Comparison of ENCODE assay signal across 16 cellular contexts in genomic region chrY:12526372-12527063, GRCh38.
"Had no signal": no experiment of that assay in that cellular context is flagged by ENCODE, and none has a peak within 500 bp of the region (broad histone marks: within the 10 kb centered on the region; RNA-seq: fewer than 3 reads in every experiment).

No MANE protein-coding gene starts in this region.

- H3K9me3 ChIP-seq: heart left ventricle, left ventricle myocardium inferior, thyroid gland, upper lobe of right lung had no signal

- H3K27ac ChIP-seq: heart left ventricle, left ventricle myocardium inferior, thyroid gland, upper lobe of right lung had no signal

- H3K4me3 ChIP-seq: heart left ventricle, left ventricle myocardium inferior, thyroid gland, upper lobe of right lung had no signal

- ATAC-seq: heart left ventricle, natural killer cell, T-helper 17 cell, upper lobe of right lung had no signal

- H3K36me3 ChIP-seq: heart left ventricle, left ventricle myocardium inferior, thyroid gland, upper lobe of right lung had no signal

- DNase-seq: activated CD4-positive, alpha-beta T cell treated with anti-CD3 and anti-CD28 coated beads for 4 hours; activated CD4-positive, alpha-beta T cell treated with anti-CD3 and anti-CD28 coated beads, Interleukin-2, amount 50 U/mL, for 48 hours; activated CD4-positive, CD25-positive, alpha-beta regulatory T cell; activated CD8-positive, alpha-beta memory T cell treated with anti-CD3 and anti-CD28 coated beads, Interleukin-2, amount 50 U/mL, for 48 hours; activated naive CD4-positive, alpha-beta T cell treated with anti-CD3 and anti-CD28 coated beads, Interleukin-2, amount 10 ng/mL, durations not matched to agents 7 days and 5 days; activated T-cell treated with anti-CD3 and anti-CD28 coated beads, Interleukin-2, amount 50 U/mL, for 48 hours; effector CD4-positive, alpha-beta T cell; heart left ventricle; kidney; left ventricle myocardium inferior; natural killer cell; stimulated activated CD4-positive, alpha-beta T cell treated with anti-CD3 and anti-CD28 coated beads, Interleukin-4, amount 100 ng/mL, for 4 hours; substantia nigra; T-helper 17 cell; thyroid gland; upper lobe of right lung had no signal

- H3K4me1 ChIP-seq: left ventricle myocardium inferior, thyroid gland, upper lobe of right lung had no signal
